ENCODE assay signal across 26 cellular contexts in genomic region chr10:5996696-5997095, GRCh38. TPM values are rescaled to one million over a fixed set of nuclear protein-coding genes. Genes with fewer than 3 reads are reported as not detected.
"Had no signal": no experiment of that assay in that cellular context is flagged by ENCODE, and none has a peak within 500 bp of the region (broad histone marks: within the 10 kb centered on the region; RNA-seq: fewer than 3 reads in every experiment).

No MANE protein-coding gene starts in this region.

- H3K27ac Mint-ChIP-seq: activated CD4-positive, alpha-beta memory T cell treated with anti-CD3 and anti-CD28 coated beads, Interleukin-2, amount 10 ng/mL, durations not matched to agents 7 days and 5 days; activated CD4-positive, alpha-beta T cell treated with anti-CD3 and anti-CD28 coated beads, Interleukin-2, amount 10 ng/mL, durations not matched to agents 7 days and 5 days; activated naive CD4-positive, alpha-beta T cell treated with anti-CD3 and anti-CD28 coated beads, Interleukin-2, amount 50 U/mL, for 72 hours; activated T-helper 17 cell treated with anti-CD3 and anti-CD28 coated beads, Interleukin-2, amount 50 U/mL, for 72 hours; dendritic cell treated with granulocyte-macrophage colony-stimulating factor and Interleukin-4, amounts not matched to agents 40 ng/mL and 50 ng/mL, for 4 days; endodermal cell; mesothelial cell of epicardium; naive B cell; nephron progenitor cell; stimulated activated naive CD8-positive, alpha-beta T cell treated with anti-CD3 and anti-CD28 coated beads, Interleukin-15, Interleukin-2, amounts not matched to agents 100 ng/mL and 50 ng/mL, for 24 hours had no signal

- H3K27ac ChIP-seq: breast epithelium, foreskin keratinocyte, heart right ventricle, thoracic aorta had no signal

- H3K4me3 ChIP-seq: breast epithelium, heart right ventricle, thoracic aorta had no signal

- H3K4me3 Mint-ChIP-seq: activated CD4-positive, alpha-beta memory T cell treated with anti-CD3 and anti-CD28 coated beads, Interleukin-2, amount 10 ng/mL, durations not matched to agents 7 days and 5 days; activated CD4-positive, alpha-beta T cell treated with anti-CD3 and anti-CD28 coated beads, Interleukin-2, amount 10 ng/mL, durations not matched to agents 7 days and 5 days; activated T-cell treated with anti-CD3 and anti-CD28 coated beads, Interleukin-2, amount 50 U/mL, for 4 hours; activated T-helper 17 cell treated with anti-CD3 and anti-CD28 coated beads, Interleukin-2, amount 50 U/mL, for 72 hours; dendritic cell treated with granulocyte-macrophage colony-stimulating factor and Interleukin-4, amounts not matched to agents 40 ng/mL and 50 ng/mL, for 4 days; endodermal cell; mesothelial cell of epicardium; naive B cell; nephron progenitor cell; stimulated activated naive CD8-positive, alpha-beta T cell treated with anti-CD3 and anti-CD28 coated beads, Interleukin-15, Interleukin-2, amounts not matched to agents 100 ng/mL and 50 ng/mL, for 24 hours had no signal

- H3K4me1 ChIP-seq: breast epithelium, foreskin keratinocyte, heart right ventricle had no signal

- H3K4me1 Mint-ChIP-seq: activated T-helper 17 cell treated with anti-CD3 and anti-CD28 coated beads, Interleukin-2, amount 50 U/mL, for 72 hours; endodermal cell; mesothelial cell of epicardium; naive B cell had no signal

- DNase-seq: activated CD4-positive, alpha-beta T cell treated with anti-CD3 and anti-CD28 coated beads for 1 hour; activated CD4-positive, alpha-beta T cell treated with anti-CD3 and anti-CD28 coated beads, Interleukin-2, amount 10 ng/mL, durations not matched to agents 7 days and 5 days; activated gamma-delta T cell treated with Interleukin-2 at 50 U/mL for 16 hours; activated T-cell treated with anti-CD3 and anti-CD28 coated beads, Interleukin-2, amount 50 U/mL, for 4 hours; central memory CD4-positive, alpha-beta T cell; endodermal cell; foreskin keratinocyte; heart right ventricle; naive B cell; nephron progenitor cell; posterior cingulate gyrus; right cardiac atrium; stimulated activated CD4-positive, alpha-beta T cell treated with anti-CD3 and anti-CD28 coated beads, Interleukin-4, amount 100 ng/mL, for 1 hour; T-helper 2 cell; trophoblast cell had no signal

- H3K36me3 Mint-ChIP-seq: mesothelial cell of epicardium had no signal

- ATAC-seq: activated naive CD4-positive, alpha-beta T cell treated with anti-CD3 and anti-CD28 coated beads, Interleukin-2, amount 50 U/mL, for 72 hours; activated T-cell treated with anti-CD3 and anti-CD28 coated beads, Interleukin-2, amount 50 U/mL, for 4 hours; activated T-helper 17 cell treated with anti-CD3 and anti-CD28 coated beads, Interleukin-2, amount 50 U/mL, for 72 hours; esophagus mucosa; foreskin keratinocyte; heart right ventricle; right cardiac atrium had no signal

- FAIRE-seq: islet of Langerhans, urothelium cell line had no signal

- H3K36me3 ChIP-seq: breast epithelium, heart right ventricle, thoracic aorta had no signal

- H3K27me3 ChIP-seq: breast epithelium had no signal

RNA-seq across cellular contexts. Expression of gene IL15RA, which starts 19.4 kb away (rescaled TPM):
- total RNA-seq: mesothelial cell of epicardium had no signal
